19 cellular contexts compared by ENCODE assay signal in genomic region chr5:96087939-96088338, GRCh38.
A peak's percentile ranks its signal among the peaks of the same experiment; 100 is the strongest.
DNase-seq lines count a peak whose midpoint lies in the region; ATAC-seq, FAIRE-seq and TF ChIP-seq lines count a peak whose summit lies in the region.
"Had no signal": no experiment of that assay in that cellular context is flagged by ENCODE, and none has a peak within 500 bp of the region (broad histone marks: within the 10 kb centered on the region; RNA-seq: fewer than 3 reads in every experiment).

No MANE protein-coding gene starts in this region.

- dilution Hi-C loops in IMR-90 (cut with HindIII; ENCODE audit: low sequenced_read_pairs, unreplicated experiment), result no loop called here

- no peak overlapping the region for H2AK9ac ChIP-seq in IMR-90 (replicated peaks; ENCODE audit: low read depth, low read length, poor library complexity)

- H3K27ac Mint-ChIP-seq in neural progenitor cell, result no peak overlapping the region
- H3K27ac Mint-ChIP-seq: CD14-positive monocyte, IgD-negative memory B cell had no signal

- FAIRE-seq in H1 (lab: Jason Lieb, UNC), result no peak
- FAIRE-seq: H54 had no signal

- no peak overlapping the region for H4K5ac ChIP-seq in IMR-90 (ENCODE audit: low read depth, low read length)
- no peak overlapping the region for H4K5ac ChIP-seq in H1 (ENCODE audit: insufficient read length, low read depth, low read length)

- intact Hi-C loops in IMR-90 (cut with micrococcal nuclease) (no loop called here), adrenal gland (cut with DNase I) (no loop called here)

- H4K8ac ChIP-seq in IMR-90 (ENCODE audit: low read depth in 2 of 2, low read length in 2 of 2) (no peak overlapping the region), H1 (ENCODE audit: extremely low read depth, insufficient read depth, low read length) (no peak overlapping the region)

- H3K4ac ChIP-seq in IMR-90 (ENCODE audit: low read depth, low read length), result 0 out of 2 replicates have a peak overlapping the region, but pooled peaks have one; percentile 23
- no peak overlapping the region for H3K4ac ChIP-seq in H1 (replicated peaks; ENCODE audit: insufficient read length, low read depth, low read length)

- H3K4me3 ChIP-seq in IMR-90 (ENCODE audit: insufficient read depth, low read depth, low read length), result no peak overlapping the region
- H3K4me3 ChIP-seq in H1 (ENCODE audit: extremely low read depth in 1 of 4, insufficient read depth in 2 of 4, low read depth in 3 of 4, low read length in 4 of 4), result no peak overlapping the region
- H3K4me3 ChIP-seq in neural progenitor cell, result no peak overlapping the region
- H3K4me3 ChIP-seq in adrenal gland, result no peak overlapping the region

- H3K14ac ChIP-seq in IMR-90 (replicated peaks; ENCODE audit: low read depth, low read length) (no peak overlapping the region), H1 (ENCODE audit: insufficient read length) (no peak overlapping the region)

- H2AK5ac ChIP-seq in IMR-90 (ENCODE audit: low read depth, low read length), result peak overlapping the region; percentile 18; the same call in 1 of the 2 replicates
- H2AK5ac ChIP-seq in H1 (ENCODE audit: low read depth, low read length), result no peak overlapping the region

- H3K4me1 ChIP-seq in IMR-90 (ENCODE audit: control insufficient read depth, insufficient read depth, low read length), result peaks cover 12% of the 10 kb centered on the region
- peaks cover 3 to 16% (median 13%) of the 10 kb centered on the region in 4 experiments; a peak in 6 of 7 replicates for H3K4me1 ChIP-seq in H1 (replicated peaks in 1 of 4; ENCODE audit: control insufficient read depth in 3 of 4, insufficient read depth in 4 of 4, low read length in 3 of 4)
- peaks cover 24% of the 10 kb centered on the region for H3K4me1 ChIP-seq in neural progenitor cell
- no peaks in the 10 kb centered on the region for H3K4me1 ChIP-seq in adrenal gland (replicated peaks in 1 of 2)
- H3K4me1 ChIP-seq: Caco-2 had no signal

- H3K9ac ChIP-seq in IMR-90 (ENCODE audit: low read depth, low read length) (no peak overlapping the region), H1 (replicated peaks in 1 of 4; ENCODE audit: extremely low read depth in 1 of 4, low read depth in 3 of 4, low read length in 3 of 4) (no peak overlapping the region), neural progenitor cell (no peak overlapping the region)
- H3K9ac ChIP-seq: SK-N-SH had no signal

- H2AFZ ChIP-seq in IMR-90 (replicated peaks; ENCODE audit: low read length, poor library complexity) (no peak overlapping the region), H1 (ENCODE audit: low read length) (no peak overlapping the region), neural progenitor cell (replicated peaks) (peak overlapping the region; percentile 83)

- H3K27me3 Mint-ChIP-seq in neural progenitor cell (ENCODE audit: insufficient read depth, low read depth), result peaks cover 6% of the 10 kb centered on the region
- H3K27me3 Mint-ChIP-seq: IgD-negative memory B cell had no signal

- H3K79me2 ChIP-seq in H1 (ENCODE audit: control insufficient read depth in 1 of 2, insufficient read depth in 2 of 2, low read length in 2 of 2) (no peaks in the 10 kb centered on the region), neural progenitor cell (ENCODE audit: low read depth) (no peaks in the 10 kb centered on the region)

- H4K20me1 ChIP-seq in IMR-90 (ENCODE audit: insufficient read depth, low read length) (no peaks in the 10 kb centered on the region), H1 (replicated peaks in 1 of 2; ENCODE audit: control insufficient read depth in 1 of 2, insufficient read depth in 2 of 2, low read length in 2 of 2) (no peaks in the 10 kb centered on the region), neural progenitor cell (ENCODE audit: low read depth) (no peaks in the 10 kb centered on the region)

- no peak overlapping the region for H3K18ac ChIP-seq in IMR-90 (ENCODE audit: low read depth, low read length)
- no peak overlapping the region for H3K18ac ChIP-seq in H1 (ENCODE audit: extremely low read depth, low read length)

- no peaks in the 10 kb centered on the region for H3K27me3 ChIP-seq in IMR-90 (ENCODE audit: control insufficient read depth, insufficient read depth, low read length)
- H3K27me3 ChIP-seq in H1 (replicated peaks in 1 of 4; ENCODE audit: control insufficient read depth in 3 of 4, extremely low read depth in 1 of 4, insufficient read depth in 3 of 4, low read length in 3 of 4), result no peaks in the 10 kb centered on the region
- H3K27me3 ChIP-seq in neural progenitor cell, result no peaks in the 10 kb centered on the region
- no peaks in the 10 kb centered on the region for H3K27me3 ChIP-seq in adrenal gland

- no peaks in the 10 kb centered on the region for H3K9me3 Mint-ChIP-seq in neural progenitor cell
- H3K9me3 Mint-ChIP-seq: CD14-positive monocyte, IgD-negative memory B cell had no signal

- H3K36me3 ChIP-seq in IMR-90 (ENCODE audit: control insufficient read depth, insufficient read depth, low read length) (no peaks in the 10 kb centered on the region), H1 (ENCODE audit: control insufficient read depth in 2 of 4, insufficient read depth in 4 of 4, low read length in 3 of 4) (no peaks in the 10 kb centered on the region), neural progenitor cell (no peaks in the 10 kb centered on the region), adrenal gland (replicated peaks in 1 of 2) (no peaks in the 10 kb centered on the region)

- TF ChIP-seq CTCF in IMR-90 (conservative IDR thresholded peaks at IDR 0.05; ENCODE audit: low read depth, low read length) (no peak), H1 (IDR thresholded peaks at IDR 0.05; ENCODE audit: control extremely low read depth in 1 of 3, insufficient read depth in 1 of 3, low read depth in 1 of 3, low read length in 3 of 3) (no peak), neural progenitor cell (IDR thresholded peaks at IDR 0.05) (no peak), adrenal gland (IDR thresholded peaks at IDR 0.05) (no peak)

- H3K79me1 ChIP-seq in IMR-90 (ENCODE audit: low read depth in 1 of 2, low read length in 2 of 2) (no peaks in the 10 kb centered on the region), H1 (ENCODE audit: low read depth, low read length) (no peaks in the 10 kb centered on the region)

- WGBS in IMR-90 (ENCODE audit: extremely low coverage in 2 of 2, insufficient read length in 1 of 2), 2 experiments, result 10% methylated on average over 2 of the region's 3 CpGs; no CpG with 5 or more reads in 1 of the 2 experiments
- 76% methylated on average over 3 of the region's 3 CpGs; no CpG with 5 or more reads in 1 of the 2 experiments for WGBS in H1 (ENCODE audit: extremely low coverage in 1 of 2, insufficient coverage in 1 of 2, insufficient read length in 1 of 2, insufficient replicate concordance in 2 of 2, low coverage in 1 of 2, low lambda C conversion rate in 2 of 2, missing lambda C conversion rate in 1 of 2), 2 experiments
- 25 to 42% (median 35%) methylated on average over 3 of the region's 3 CpGs for WGBS in adrenal gland, 4 donors

- H3K4me2 ChIP-seq in IMR-90 (ENCODE audit: low read depth, low read length) (no peak overlapping the region), H1 (ENCODE audit: insufficient read depth in 1 of 2, low read depth in 2 of 2, low read length in 2 of 2) (no peak overlapping the region), neural progenitor cell (peak overlapping the region; percentile 48)
- H3K4me2 ChIP-seq: SK-N-SH had no signal

- H3K4me3 Mint-ChIP-seq in neural progenitor cell, result no peak overlapping the region
- H3K4me3 Mint-ChIP-seq: CD14-positive monocyte, IgD-negative memory B cell had no signal

- DNase-seq in NCI-H510A treated with DMSO at 0.1 percent for 48 hours (lab: John Stamatoyannopoulos, UW) (peak; percentile 15), NCI-H510A (lab: John Stamatoyannopoulos, UW) (no peak), IMR-90 (no peak), H1 (ENCODE audit: low read depth in 1 of 2, low spot score in 2 of 2) (no peak), neural progenitor cell (ENCODE audit: low spot score) (no peak), adrenal gland (no peak), AG08395 (ENCODE audit: low spot score) (no peak)
- DNase-seq: AML-193, Caco-2, DMS153, Kasumi-1, NCI-H1105 treated with DMSO at 0.1 percent for 48 hours, NCI-H748 treated with DMSO at 0.1 percent for 48 hours, T-helper 1 cell had no signal

- ATAC-seq in IMR-90 (ENCODE audit: low read depth), result no peak
- ATAC-seq: Right ventricle myocardium inferior had no signal

- CTCF ChIA-PET in IMR-90 (lab: Yijun Ruan, JAX), result no interaction called here
- CTCF ChIA-PET in H1 (lab: Charles Lee; ENCODE audit: partially characterized antibody), result interaction anchor here (1.4 kb wide), 1 partner anchor 87 kb away, joined by 3 read pairs; no protein-coding TSS in a partner anchor

- no peak for TF ChIP-seq EP300 in H1 (IDR thresholded peaks at IDR 0.05; ENCODE audit: borderline replicate concordance in 1 of 2, low read depth in 2 of 2, low read length in 2 of 2)

- no peaks in the 10 kb centered on the region; the same call in 1 of the 2 replicates for H3K23me2 ChIP-seq in H1 (ENCODE audit: low read depth, low read length)

- no peak overlapping the region for H3K56ac ChIP-seq in IMR-90 (ENCODE audit: extremely low read depth, insufficient read depth, low read length)
- H3K56ac ChIP-seq in H1 (replicated peaks; ENCODE audit: insufficient read length, low read depth, low read length), result no peak overlapping the region

- peaks cover 4% of the 10 kb centered on the region for H3F3A ChIP-seq in neural progenitor cell (ENCODE audit: low read depth)

- H3K27ac ChIP-seq in IMR-90 (ENCODE audit: insufficient read depth, low read length) (no peak overlapping the region), H1 (ENCODE audit: low read depth, low read length) (no peak overlapping the region), neural progenitor cell (no peak overlapping the region), adrenal gland (no peak overlapping the region)

- H2BK120ac ChIP-seq in IMR-90 (ENCODE audit: low read depth, low read length) (no peak overlapping the region), H1 (replicated peaks; ENCODE audit: low read depth, low read length) (peak overlapping the region; percentile 33)

- H3K4me1 Mint-ChIP-seq in neural progenitor cell, result peaks cover 17% of the 10 kb centered on the region
- H3K4me1 Mint-ChIP-seq: IgD-negative memory B cell had no signal

- H2BK5ac ChIP-seq in IMR-90 (ENCODE audit: low read depth, low read length, poor library complexity, severe bottlenecking) (no peak overlapping the region), H1 (ENCODE audit: low read depth, low read length) (no peak overlapping the region)

- H4K91ac ChIP-seq in IMR-90 (ENCODE audit: insufficient read depth, low read depth, low read length), result no peak overlapping the region
- H4K91ac ChIP-seq in H1 (replicated peaks; ENCODE audit: insufficient read length, low read length), result no peak overlapping the region

- in situ Hi-C loops in IMR-90 (cut with MboI; ENCODE audit: low sequenced_read_pairs), result no loop called here

- H2BK12ac ChIP-seq in H1 (ENCODE audit: low read depth, low read length), result no peak overlapping the region

- no peak overlapping the region for H2BK20ac ChIP-seq in IMR-90 (ENCODE audit: low read depth, low read length)
- H2BK20ac ChIP-seq in H1 (ENCODE audit: low read length), result no peak overlapping the region

- POLR2A ChIA-PET in IMR-90 (lab: Charles Lee; ENCODE audit: unreplicated experiment), result no interaction called here
- POLR2A ChIA-PET in H1 (lab: Charles Lee; ENCODE audit: partially characterized antibody), result no interaction called here

- BruUV-seq in IMR-90 (replicated peaks; lab: Mats Ljungman, UMichigan), result no TSS peak

- no peak for TF ChIP-seq RAD21 in IMR-90 (IDR thresholded peaks at IDR 0.05; ENCODE audit: low read length)
- no peak for TF ChIP-seq RAD21 in H1 (IDR thresholded peaks at IDR 0.05 in 1 of 2, conservative IDR thresholded peaks at IDR 0.05 in 1 of 2; ENCODE audit: low read depth in 2 of 2, low read length in 2 of 2)

- peaks cover 4% of the 10 kb centered on the region; the same call in 1 of the 2 replicates for H3K9me1 ChIP-seq in IMR-90 (ENCODE audit: insufficient read depth, low read length)

- TF ChIP-seq POLR2A in IMR-90 (IDR thresholded peaks at IDR 0.05; ENCODE audit: low read depth, low read length) (no peak), H1 (IDR thresholded peaks at IDR 0.05; ENCODE audit: control extremely low read depth in 1 of 2, low read depth in 2 of 2, low read length in 2 of 2) (no peak), adrenal gland (IDR thresholded peaks at IDR 0.05) (no peak)

- H2BK15ac ChIP-seq in IMR-90 (ENCODE audit: low read depth, low read length) (0 out of 3 replicates have a peak overlapping the region, but pooled peaks have one; percentile 35), H1 (ENCODE audit: low read length) (no peak overlapping the region)

- no peaks in the 10 kb centered on the region for H3K9me3 ChIP-seq in IMR-90 (ENCODE audit: control insufficient read depth, insufficient read depth, low read length)
- no peaks in the 10 kb centered on the region for H3K9me3 ChIP-seq in H1 (ENCODE audit: insufficient read depth in 2 of 2, low read depth in 1 of 2, low read length in 1 of 2)
- no peaks in the 10 kb centered on the region for H3K9me3 ChIP-seq in neural progenitor cell (ENCODE audit: low read depth)
- no peaks in the 10 kb centered on the region for H3K9me3 ChIP-seq in adrenal gland (replicated peaks in 1 of 3)
- H3K9me3 ChIP-seq: Caco-2, SK-N-SH had no signal

- H3K23ac ChIP-seq in IMR-90 (ENCODE audit: low read depth, low read length), result peak overlapping the region; percentile 27; the same call in 1 of the 2 replicates
- H3K23ac ChIP-seq in H1 (ENCODE audit: insufficient read length), result no peak overlapping the region

- no peaks in the 10 kb centered on the region for H3K36me3 Mint-ChIP-seq in neural progenitor cell
- H3K36me3 Mint-ChIP-seq: CD14-positive monocyte, IgD-negative memory B cell had no signal
